Comparison of ENCODE assay signal across 8 cellular contexts in the genomic region with DNA sequence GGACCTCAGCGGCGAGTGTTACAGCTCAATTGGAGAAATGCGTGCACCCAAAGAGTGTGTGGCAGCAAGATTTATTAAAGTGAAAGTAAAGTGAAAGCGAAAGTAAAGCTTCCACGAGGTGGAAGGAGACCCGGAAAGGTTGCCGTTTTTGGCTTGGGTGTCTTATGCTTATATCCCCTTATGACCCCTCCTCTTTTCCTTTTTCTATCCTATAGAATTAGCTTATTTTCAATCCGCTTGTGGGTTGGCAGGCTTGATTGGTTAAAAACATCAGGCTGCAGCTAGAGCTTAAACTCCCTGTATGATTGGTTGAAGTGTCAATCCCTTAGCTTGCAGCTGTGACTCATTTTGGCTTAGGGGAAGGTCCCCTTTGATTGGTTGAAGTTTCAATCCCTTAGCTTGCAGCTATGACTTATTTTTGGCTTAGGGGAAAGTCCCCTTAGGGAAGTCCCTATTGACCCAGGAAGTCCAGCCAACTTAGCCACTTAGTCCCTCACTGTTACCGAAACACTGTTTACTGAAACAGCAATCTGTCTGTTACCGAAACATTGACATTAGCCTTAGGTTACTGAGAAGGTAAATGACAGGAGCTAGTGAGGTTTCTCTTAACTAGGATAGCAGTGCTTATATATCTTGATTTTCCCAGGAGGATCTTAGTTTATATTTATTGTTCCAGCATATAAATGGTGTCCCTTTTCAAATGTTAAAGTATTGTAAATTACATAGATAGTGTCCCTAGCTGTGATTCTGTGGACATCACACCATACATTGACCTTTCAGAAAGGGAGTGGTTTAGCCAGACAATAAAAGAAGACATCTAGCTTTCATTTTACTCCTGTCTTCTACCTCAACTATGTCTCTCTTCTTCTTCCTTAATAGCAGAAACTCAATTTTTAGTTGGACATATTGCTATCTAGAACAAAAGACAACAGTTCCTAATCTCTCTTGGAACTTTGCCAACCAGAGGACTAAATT.
A peak's percentile ranks its signal among the peaks of the same experiment; 100 is the strongest.
DNase-seq lines count a peak whose midpoint lies in the region; ATAC-seq, FAIRE-seq and TF ChIP-seq lines count a peak whose summit lies in the region.

No MANE protein-coding gene starts in this region.

- ATAC-seq in effector memory CD8-positive, alpha-beta T cell (replicated peaks): peak; percentile 72
- peak; percentile 67 to 76 (median 76) for ATAC-seq in pancreas

- H3K27ac ChIP-seq in GM23248: no peak overlapping the region
- H3K27ac ChIP-seq in pancreas: peak overlapping the region in 3 of 4 donors; percentile 24 to 40 (median 30)

- H3K79me2 ChIP-seq in GM23248 (ENCODE audit: insufficient read depth): no peaks in the 10 kb centered on the region

- intact Hi-C loops in pancreas (cut with DNase I): no loop called here

- TF ChIP-seq CTCF in GM10266 (IDR thresholded peaks at IDR 0.05; ENCODE audit: control insufficient read depth, insufficient read depth, low read depth, missing control alignments) (no peak), WI38 (IDR thresholded peaks at IDR 0.05; ENCODE audit: low read depth, low read length) (no peak), pancreas (IDR thresholded peaks at IDR 0.05) (no peak)

- H3K27me3 Mint-ChIP-seq in effector memory CD8-positive, alpha-beta T cell: no peaks in the 10 kb centered on the region

- H3K4me3 ChIP-seq in GM23248 (peak overlapping the region; percentile 78), WI38 (ENCODE audit: low read depth, low read length) (peak overlapping the region; percentile 45), pancreas (peak overlapping the region in 3 of 4 donors; percentile 18 to 38 (median 25))

- peaks cover 8 to 15% of the 10 kb centered on the region in 2 donors for H3K4me1 Mint-ChIP-seq in effector memory CD8-positive, alpha-beta T cell (ENCODE audit: low read depth in 2 of 2)

- H3K4me1 ChIP-seq in GM23248 (ENCODE audit: insufficient read depth) (no peaks in the 10 kb centered on the region), pancreas (no peaks in the 10 kb centered on the region)

- H3K36me3 ChIP-seq in GM23248 (ENCODE audit: low read depth): no peaks in the 10 kb centered on the region
- no peaks in the 10 kb centered on the region for H3K36me3 ChIP-seq in pancreas

- peak overlapping the region; percentile 89 for H2AFZ ChIP-seq in GM23248

- H3K4me2 ChIP-seq in GM23248 (ENCODE audit: unreplicated experiment): peak overlapping the region; percentile 61

- DNase-seq in GM10266 (ENCODE audit: extremely low spot score) (peak; percentile 18), GM23248 (peak; percentile 33), M059J (ENCODE audit: low read depth) (peak; percentile 75), pancreas (peak in 4 of 6 donors; percentile 20 to 55 (median 40)), 8988T (no peak), frontal cortex (ENCODE audit: low spot score in 2 of 2) (no peak)
- DNase-seq in effector memory CD8-positive, alpha-beta T cell: peak; percentile 34 to 55 (median 45)

- in situ Hi-C loops in GM23248 (cut with MboI): no loop called here

- FAIRE-seq in pancreas (lab: Jason Lieb, UNC) (no peak), frontal cortex (lab: Jason Lieb, UNC) (no peak)

- H3K9me3 Mint-ChIP-seq in effector memory CD8-positive, alpha-beta T cell: no peaks in the 10 kb centered on the region

- H3F3A ChIP-seq in GM23248 (ENCODE audit: insufficient read depth): no peaks in the 10 kb centered on the region

- H3K36me3 Mint-ChIP-seq in effector memory CD8-positive, alpha-beta T cell (ENCODE audit: insufficient read depth): peaks cover 12% of the 10 kb centered on the region

- 18 to 21% methylated on average over 10 of the region's 10 CpGs for WGBS in GM23248 (ENCODE audit: low coverage in 1 of 2, low lambda C conversion rate in 2 of 2, missing lambda C conversion rate in 2 of 2), 2 experiments
- WGBS in pancreas, 2 donors: 44 to 50% methylated on average over 10 of the region's 10 CpGs

- H3K9me3 ChIP-seq in GM23248 (ENCODE audit: low read depth): no peaks in the 10 kb centered on the region
- H3K9me3 ChIP-seq in pancreas: no peaks in the 10 kb centered on the region

- peak overlapping the region; percentile 93 to 97 for H3K27ac Mint-ChIP-seq in effector memory CD8-positive, alpha-beta T cell

- H3K4me3 Mint-ChIP-seq in effector memory CD8-positive, alpha-beta T cell: peak overlapping the region; percentile 65 to 77

- peak overlapping the region; percentile 38 for H3K9ac ChIP-seq in GM23248

- no peaks in the 10 kb centered on the region for H3K9me2 ChIP-seq in GM23248 (ENCODE audit: insufficient read depth)

- H4K20me1 ChIP-seq in GM23248 (ENCODE audit: insufficient read depth): no peaks in the 10 kb centered on the region

- H3K27me3 ChIP-seq in GM23248 (replicated peaks; ENCODE audit: insufficient read depth) (no peaks in the 10 kb centered on the region), pancreas (no peaks in the 10 kb centered on the region)

Comparison
In these comparisons a context has a peak if more than half of its experiments do, and no peak if none do; other contexts are left out.
1. DNase-seq: peak in GM10266 (single experiment), GM23248 (single experiment), M059J (single experiment), effector memory CD8-positive, alpha-beta T cell (3 of 3) and pancreas (4 of 6); none in 8988T (single experiment) and frontal cortex (0 of 2).
2. H3K4me3 ChIP-seq: peak in every context shown above with its lines; median percentile 78 in GM23248; 45 in WI38; 25 in pancreas.